ENCODE assay signal across 1 cellular context in genomic region chr16:16071631-16072244, GRCh38.
TF ChIP-seq lines count a peak whose summit lies in the region.

No MANE protein-coding gene starts in this region.

TF ChIP-seq in IMR-90, 13 proteins besides CTCF, POLR2A, EP300 and RAD21 (continued from another document):
- TF ChIP-seq SMC3 (IDR thresholded peaks at IDR 0.05; ENCODE audit: low read depth, low read length) (no peak), CEBPB (IDR thresholded peaks at IDR 0.05; ENCODE audit: low read depth, low read length) (no peak), MXI1 (IDR thresholded peaks at IDR 0.05; ENCODE audit: borderline replicate concordance, low read depth, low read length) (no peak)
